Comparison of ENCODE assay signal across 8 cellular contexts in genomic region chr19:1825909-1826556, GRCh38. TPM values are rescaled to one million over a fixed set of nuclear protein-coding genes. Genes with fewer than 3 reads are reported as not detected.
DNase-seq lines count a peak whose midpoint lies in the region; ATAC-seq and TF ChIP-seq lines count a peak whose summit lies in the region.

No MANE protein-coding gene starts in this region.

- peak; percentile 97 for TF ChIP-seq CTCF in HEK293 (tag by site-specific recombination; IDR thresholded peaks at IDR 0.05)
- peak; percentile 96 for TF ChIP-seq CTCF in neural progenitor cell (IDR thresholded peaks at IDR 0.05)
- TF ChIP-seq CTCF in stomach (IDR thresholded peaks at IDR 0.05) = peak in 5 of 7 experiments; percentile 86 to 96 (median 92)

- no peak overlapping the region for H3K9ac ChIP-seq in neural progenitor cell

- peaks cover 4% of the 10 kb centered on the region for H3F3A ChIP-seq in neural progenitor cell (ENCODE audit: low read depth)

- H3K4me1 ChIP-seq in HEK293 (ENCODE audit: control insufficient read depth, insufficient read depth, low read length) = no peaks in the 10 kb centered on the region
- peaks cover 14% of the 10 kb centered on the region for H3K4me1 ChIP-seq in neural progenitor cell
- H3K4me1 ChIP-seq in stomach = peaks cover 9 to 36% (median 23%) of the 10 kb centered on the region in 4 donors

- H3K4me1 Mint-ChIP-seq in neural progenitor cell = no peaks in the 10 kb centered on the region

- H3K27ac Mint-ChIP-seq in neural progenitor cell = no peak overlapping the region

- no peak overlapping the region for H3K27ac ChIP-seq in HEK293 (ENCODE audit: extremely low read depth, low read depth, low read length)
- H3K27ac ChIP-seq in neural progenitor cell = no peak overlapping the region
- no peak overlapping the region for H3K27ac ChIP-seq in stomach

- H3K79me2 ChIP-seq in neural progenitor cell (ENCODE audit: low read depth) = peaks cover 14% of the 10 kb centered on the region

- POLR2A ChIA-PET in HEK293 (lab: Yijun Ruan, JAX) = interaction anchor here (0.6 to 1.7 kb wide), 7 partner anchors 12 to 233 kb away, joined by 3 to 7 read pairs (median 4); partner anchors contain the start of gene MBD3

- no peaks in the 10 kb centered on the region for H3K9me3 ChIP-seq in HEK293 (ENCODE audit: control insufficient read depth, insufficient read depth, low read depth, low read length)
- H3K9me3 ChIP-seq in neural progenitor cell (ENCODE audit: low read depth) = no peaks in the 10 kb centered on the region
- no peaks in the 10 kb centered on the region for H3K9me3 ChIP-seq in stomach

- H3K36me3 Mint-ChIP-seq in neural progenitor cell = peaks cover 5% of the 10 kb centered on the region

- DNase-seq in C1 segment of cervical spinal cord (lab: John Stamatoyannopoulos, UW) (peak in 12 of 14 donors; percentile 3 to 69 (median 32)), fibroblast of the conjunctiva (ENCODE audit: low read depth) (peak; percentile 37), neural progenitor cell (ENCODE audit: low spot score) (peak; percentile 89), stomach (peak; percentile 81)
- peak; percentile 71 to 72 for DNase-seq in activated T-helper 1 cell treated with anti-CD3 and anti-CD28 coated beads, Interleukin-2, amount 50 U/mL, for 16 hours (ENCODE audit: low read depth in 1 of 2, low spot score in 1 of 2)

- H3K27me3 ChIP-seq in neural progenitor cell (no peaks in the 10 kb centered on the region), stomach (no peaks in the 10 kb centered on the region)

- no peak overlapping the region for H2AFZ ChIP-seq in neural progenitor cell (replicated peaks)

- ATAC-seq in GM21390 (IDR thresholded peaks at IDR 0.05; ENCODE audit: unreplicated experiment) = no peak

- no peak overlapping the region for H3K4me2 ChIP-seq in neural progenitor cell

- peaks cover 28% of the 10 kb centered on the region for H4K20me1 ChIP-seq in neural progenitor cell (ENCODE audit: low read depth)

- peaks cover 12 to 68% of the 10 kb centered on the region in 2 experiments; a peak in 2 of 3 replicates for H3K36me3 ChIP-seq in HEK293 (ENCODE audit: control insufficient read depth in 2 of 2, insufficient read depth in 1 of 2, low read length in 2 of 2)
- no peaks in the 10 kb centered on the region for H3K36me3 ChIP-seq in neural progenitor cell
- H3K36me3 ChIP-seq in stomach = peaks cover 45 to 97% (median 86%) of the 10 kb centered on the region in 4 donors

- H3K4me3 Mint-ChIP-seq in neural progenitor cell = no peak overlapping the region

- intact Hi-C loops in stomach (cut with DNase I; ENCODE audit: low total_unique reads) = loop anchor here (10.0 kb wide), 1 partner anchor 271 kb away; no protein-coding TSS in a partner anchor

- no peak overlapping the region for H3K4me3 ChIP-seq in HEK293 (ENCODE audit: low read depth, low read length)
- no peak overlapping the region for H3K4me3 ChIP-seq in neural progenitor cell
- no peak overlapping the region for H3K4me3 ChIP-seq in stomach

- WGBS in stomach, 5 donors = 34 to 39% (median 34%) methylated on average over 15 of the region's 15 CpGs

- H3K27me3 Mint-ChIP-seq in neural progenitor cell (ENCODE audit: insufficient read depth, low read depth) = peaks cover 3% of the 10 kb centered on the region

- CTCF ChIA-PET in HEK293 (lab: Yijun Ruan, JAX) = interaction anchor here (0.6 to 5.0 kb wide), 45 partner anchors 8 to 370 kb away, joined by 3 to 53 read pairs (median 4); partner anchors contain the start of gene UQCR11

- TF ChIP-seq EP300 in stomach (IDR thresholded peaks at IDR 0.05) = no peak

- no peaks in the 10 kb centered on the region for H3K9me3 Mint-ChIP-seq in neural progenitor cell

- TF ChIP-seq POLR2A in stomach (IDR thresholded peaks at IDR 0.05) = no peak

TF ChIP-seq in HEK293, 187 proteins besides CTCF, POLR2A, EP300 and RAD21 (continues in another document):
- 0 out of 2 replicates have a peak, but pooled peaks have one; percentile 29 for TF ChIP-seq ZNF2 (tag by site-specific recombination; IDR thresholded peaks at IDR 0.05)
- no peak for TF ChIP-seq ZNF664 (tag by site-specific recombination; IDR thresholded peaks at IDR 0.05)
- TF ChIP-seq ZSCAN4 (tag by site-specific recombination; IDR thresholded peaks at IDR 0.05) = no peak
- no peak for TF ChIP-seq TCF7L2 (IDR thresholded peaks at IDR 0.05; ENCODE audit: borderline replicate concordance, low read depth, low read length)
- TF ChIP-seq KLF16 (tag by site-specific recombination; IDR thresholded peaks at IDR 0.05) = 0 out of 2 replicates have a peak, but pooled peaks have one; percentile 17
- TF ChIP-seq ZSCAN23 (tag by site-specific recombination; IDR thresholded peaks at IDR 0.05) = no peak
- TF ChIP-seq ZNF558 (tag by site-specific recombination; IDR thresholded peaks at IDR 0.05) = no peak
- no peak for TF ChIP-seq GLI2 (tag by site-specific recombination; IDR thresholded peaks at IDR 0.05; ENCODE audit: borderline replicate concordance, low read depth)

TF ChIP-seq in PFSK-1, 5 proteins besides CTCF, POLR2A, EP300 and RAD21:
- TF ChIP-seq FOXP2 (optimal IDR thresholded peaks at IDR 0.05; ENCODE audit: borderline replicate concordance, extremely low read depth, extremely low read length, insufficient read depth) = peak; percentile 54
- TF ChIP-seq POLR2AphosphoS5 (IDR thresholded peaks at IDR 0.05; ENCODE audit: low read depth, low read length) = no peak; the same call in 1 of the 2 replicates

RNA-seq across cellular contexts. Expression of gene ATP8B3, which starts 14.0 kb away (rescaled TPM):
- polyA plus RNA-seq in PFSK-1 (2012; ENCODE audit: insufficient read length, low read depth) = 1.4 TPM
- total RNA-seq in neural progenitor cell (ENCODE audit: low replicate concordance) = 0.06 and 1.5 TPM in 2 replicates
- total RNA-seq in stomach = 1 to 10 TPM in 1 of 5 donors, not detected in 4; 1.3 TPM
- 1 to 10 TPM in 1 of 3 donors, under 1 TPM in 2; 0.15 to 1.4 (median 0.31) TPM for polyA plus RNA-seq in stomach

RNA-seq across cellular contexts. Expression of gene REXO1, which starts 22.2 kb away (rescaled TPM):
- 155 TPM for polyA plus RNA-seq in PFSK-1 (2012; ENCODE audit: insufficient read length, low read depth)
- total RNA-seq in neural progenitor cell (ENCODE audit: low replicate concordance) (12.8 and 38.7 TPM in 2 replicates), stomach (100 to 1,000 TPM in 1 of 5 donors, 10 to 100 TPM in 4; 10.1 to 164 (median 25.7) TPM)
- polyA plus RNA-seq in stomach = 10 to 100 TPM; 10.1 to 15.5 (median 15.2) TPM

RNA-seq across cellular contexts. Expression of gene KLF16, which starts 37.3 kb away (rescaled TPM):
- 74.6 TPM for polyA plus RNA-seq in PFSK-1 (2012; ENCODE audit: insufficient read length, low read depth)
- total RNA-seq in neural progenitor cell (ENCODE audit: low replicate concordance) (1.0 and 4.8 TPM in 2 replicates), stomach (10 to 100 TPM in 2 of 5 donors, 1 to 10 TPM in 2, not detected in 1; 3.5 to 31.9 (median 15.8) TPM)
- polyA plus RNA-seq in stomach = 1 to 10 TPM; 5.0 to 7.6 (median 6.6) TPM

RNA-seq across cellular contexts. Expression of gene ABHD17A, which starts 59.3 kb away (rescaled TPM):
- 102 TPM for polyA plus RNA-seq in PFSK-1 (2012; ENCODE audit: insufficient read length, low read depth)
- total RNA-seq in neural progenitor cell (ENCODE audit: low replicate concordance) (20.2 and 87.0 TPM in 2 replicates), stomach (100 to 1,000 TPM in 1 of 5 donors, 10 to 100 TPM in 4; 25.7 to 177 (median 33.0) TPM)
- 10 to 100 TPM; 73.0 to 76.3 (median 75.5) TPM for polyA plus RNA-seq in stomach

Comparison
In these comparisons a context has a peak if more than half of its experiments do, and no peak if none do; other contexts are left out.
1. DNase-seq: peak in every context shown above with its lines; median percentile 89 in neural progenitor cell; 81 in stomach; 72 in activated T-helper 1 cell treated with anti-CD3 and anti-CD28 coated beads, Interleukin-2, amount 50 U/mL, for 16 hours; 37 in fibroblast of the conjunctiva; 32 in C1 segment of cervical spinal cord.